In the genomic region with DNA sequence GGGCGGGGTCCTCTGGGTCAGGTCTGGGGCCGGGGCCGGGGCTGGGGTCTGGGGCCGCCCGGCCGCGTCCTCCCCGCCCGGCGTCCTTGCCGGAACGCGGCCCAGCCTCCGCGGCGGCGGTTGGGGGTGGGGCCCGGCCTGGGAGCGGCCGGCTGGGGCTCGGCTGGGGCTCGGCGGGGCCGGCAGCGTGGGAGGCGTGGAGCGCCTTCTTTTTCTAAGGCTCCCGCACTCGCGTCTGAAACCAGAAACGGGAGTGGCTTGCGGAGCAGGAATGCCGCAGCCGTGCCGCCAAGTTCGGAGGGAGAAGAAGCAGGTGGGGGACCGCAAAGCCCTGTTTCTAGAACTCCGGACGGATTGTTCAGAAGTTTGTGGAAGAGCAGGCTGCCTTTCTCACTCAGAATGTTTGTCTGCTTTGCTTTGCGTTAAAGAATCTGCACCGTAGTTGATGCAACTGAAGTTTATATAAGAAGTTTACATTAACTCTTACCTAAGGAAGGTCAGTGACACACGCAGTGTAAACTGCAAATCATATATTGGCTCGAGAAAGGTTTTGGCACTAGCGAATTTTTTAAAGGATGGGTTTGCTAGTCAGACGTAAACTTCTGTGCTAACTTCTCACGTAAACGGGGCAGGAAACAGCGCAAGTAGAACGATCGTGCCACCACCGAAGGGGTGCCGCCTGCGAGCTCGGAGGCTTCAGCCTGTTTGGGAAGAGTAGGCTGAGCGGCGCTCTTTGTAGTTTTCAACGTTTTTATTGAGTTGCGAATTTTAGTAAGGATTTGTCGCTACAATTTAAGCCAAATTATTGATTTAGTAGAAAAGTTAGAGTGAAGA, we compare ENCODE assay signal across 8 cellular contexts. TPM values are rescaled to one million over a fixed set of nuclear protein-coding genes. Genes with fewer than 3 reads are reported as not detected.
DNase-seq lines count a peak whose midpoint lies in the region; TF ChIP-seq lines count a peak whose summit lies in the region.

No MANE protein-coding gene starts in this region.

- DNase-seq in GF-D8 (lab: John Stamatoyannopoulos, UW), result peak; percentile 60
- peak; percentile 88 for DNase-seq in GM23248
- DNase-seq in LNCaP clone FGC (ENCODE audit: low read depth), result no peak
- DNase-seq in activated CD4-positive, alpha-beta T cell treated with anti-CD3 and anti-CD28 coated beads, Interleukin-2, amount 50 U/mL, for 24 hours (ENCODE audit: low read depth in 1 of 2, low spot score in 1 of 2), result peak; percentile 33 to 42
- DNase-seq in dermis blood vessel endothelial cell, result peak; percentile 67
- peak; percentile 57 for DNase-seq in medulla oblongata (ENCODE audit: extremely low spot score)
- DNase-seq in stimulated activated CD8-positive, alpha-beta memory T cell treated with anti-CD3 and anti-CD28 coated beads, Interleukin-15, amount 100 ng/mL, for 1 hour (ENCODE audit: low read depth), result peak; percentile 15
- DNase-seq in NCI-H1436 treated with DMSO at 0.1 percent for 48 hours (lab: John Stamatoyannopoulos, UW), result no peak

- H3K4me1 ChIP-seq in GM23248 (ENCODE audit: insufficient read depth), result peaks cover 24% of the 10 kb centered on the region

- no peaks in the 10 kb centered on the region for H3K9me2 ChIP-seq in GM23248 (ENCODE audit: insufficient read depth)

- no peaks in the 10 kb centered on the region for H3K27me3 ChIP-seq in GM23248 (replicated peaks; ENCODE audit: insufficient read depth)

- no peak overlapping the region for H2AFZ ChIP-seq in GM23248

- peaks cover 15% of the 10 kb centered on the region; the same call in 1 of the 2 replicates for H4K20me1 ChIP-seq in GM23248 (ENCODE audit: insufficient read depth)

- in situ Hi-C loops in GM23248 (cut with MboI), result no loop called here

- H3K9ac ChIP-seq in GM23248, result peak overlapping the region; percentile 89

- no peaks in the 10 kb centered on the region for H3K9me3 ChIP-seq in GM23248 (ENCODE audit: low read depth)

- H3K27ac ChIP-seq in GM23248, result peak overlapping the region; percentile 86

- TF ChIP-seq CTCF in LNCaP clone FGC (IDR thresholded peaks at IDR 0.05; ENCODE audit: control insufficient read depth, extremely low read depth, insufficient read depth), result no peak

- H3K4me3 ChIP-seq in GM23248 (peak overlapping the region; percentile 94), LNCaP clone FGC (ENCODE audit: low read depth, low read length) (peak overlapping the region; percentile 87)

- H3F3A ChIP-seq in GM23248 (ENCODE audit: insufficient read depth), result peaks cover 22% of the 10 kb centered on the region

- H3K4me2 ChIP-seq in GM23248 (ENCODE audit: unreplicated experiment), result peak overlapping the region; percentile 93

- H3K36me3 ChIP-seq in GM23248 (ENCODE audit: low read depth), result no peaks in the 10 kb centered on the region

- WGBS in GM23248 (ENCODE audit: low coverage in 1 of 2, low lambda C conversion rate in 2 of 2, missing lambda C conversion rate in 2 of 2), 2 experiments, result 0 to 3% methylated on average over 27 to 49 of the region's 59 CpGs

- peaks cover 59% of the 10 kb centered on the region for H3K79me2 ChIP-seq in GM23248 (ENCODE audit: insufficient read depth)

RNA-seq across cellular contexts. Expression of a gene that starts 0.7 kb away (rescaled TPM):
- total RNA-seq in GM23248 (2014; rRNA removed; shearing (Covaris generic)), result 139 and 149 TPM in 2 replicates
- polyA plus RNA-seq in GM23248 (2016; fragmentation: Nextera tagmentation; extraction: Ambion mirVana), result 187 and 195 TPM in 2 replicates
- total RNA-seq in dermis blood vessel endothelial cell, result 119 and 155 TPM in 2 replicates

Comparison
In these comparisons a context has a peak if more than half of its experiments do, and no peak if none do; other contexts are left out.
1. DNase-seq: peak in GF-D8 (single experiment), GM23248 (single experiment), activated CD4-positive, alpha-beta T cell treated with anti-CD3 and anti-CD28 coated beads, Interleukin-2, amount 50 U/mL, for 24 hours (2 of 2), dermis blood vessel endothelial cell (single experiment), medulla oblongata (single experiment) and stimulated activated CD8-positive, alpha-beta memory T cell treated with anti-CD3 and anti-CD28 coated beads, Interleukin-15, amount 100 ng/mL, for 1 hour (single experiment); none in LNCaP clone FGC (single experiment) and NCI-H1436 treated with DMSO at 0.1 percent for 48 hours (single experiment).